Comparison of ENCODE assay signal across 15 cellular contexts in the genomic region with DNA sequence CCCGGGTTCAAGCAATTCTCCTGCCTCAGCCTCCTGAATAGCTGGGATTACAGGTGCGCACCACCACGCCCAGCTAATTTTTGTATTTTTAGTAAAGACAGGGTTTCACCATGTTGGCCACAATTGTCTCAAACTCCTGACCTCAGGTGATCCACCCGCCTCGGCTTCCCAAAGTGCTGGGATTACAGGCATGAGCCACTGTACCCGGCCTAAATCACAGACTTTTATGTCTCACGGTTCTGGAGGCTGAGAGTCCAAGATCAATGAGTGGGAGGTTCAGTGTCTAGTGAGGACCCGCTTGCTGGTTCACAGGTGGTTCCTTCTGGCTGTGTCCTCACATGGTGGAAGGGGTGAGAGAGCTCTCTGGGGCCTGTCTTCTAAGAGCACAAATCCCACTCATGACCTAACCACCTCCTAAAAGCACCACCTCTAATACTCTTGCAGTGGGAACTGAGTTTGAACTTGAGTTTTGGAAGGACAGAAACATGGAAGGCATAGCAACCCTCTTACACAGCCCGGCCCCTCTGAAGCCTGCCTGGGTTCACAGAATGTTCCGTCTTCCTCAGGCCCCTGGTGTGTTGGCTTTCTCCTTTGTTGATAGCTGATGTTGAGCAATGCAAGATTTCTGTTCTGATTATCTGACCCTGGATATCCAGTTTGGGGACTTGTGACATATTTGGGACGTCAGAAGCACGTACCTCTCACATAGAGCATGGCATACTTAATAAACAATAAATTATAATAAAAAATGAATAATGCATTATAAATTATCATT. TPM values are rescaled to one million over a fixed set of nuclear protein-coding genes. Genes with fewer than 3 reads are reported as not detected.
DNase-seq lines count a peak whose midpoint lies in the region; ATAC-seq and TF ChIP-seq lines count a peak whose summit lies in the region.
"Had no signal": no experiment of that assay in that cellular context is flagged by ENCODE, and none has a peak within 500 bp of the region (broad histone marks: within the 10 kb centered on the region; RNA-seq: fewer than 3 reads in every experiment).

No MANE protein-coding gene starts in this region.

- no peaks in the 10 kb centered on the region for H3F3A ChIP-seq in PC-3 (ENCODE audit: low read length, unreplicated experiment)

- H3K27ac ChIP-seq in BLaER1 (peak overlapping the region; percentile 58; the same call in 1 of the 2 replicates), PC-3 (ENCODE audit: low read length) (no peak overlapping the region)
- H3K27ac ChIP-seq: right lobe of liver, RWPE1 had no signal

- H3K4me2 ChIP-seq in BLaER1 = no peak overlapping the region
- no peak overlapping the region for H3K4me2 ChIP-seq in PC-3 (ENCODE audit: low read length)
- H3K4me2 ChIP-seq: BLaER1 treated with 17β-estradiol and CSF1 and Interleukin-3, amounts not matched to agents 10 nM and 100 nM had no signal

- H3K9me2 ChIP-seq in PC-3 (replicated peaks; ENCODE audit: low read length) = no peaks in the 10 kb centered on the region

- DNase-seq in GM12865 (ENCODE audit: low read depth) (peak; percentile 23), activated B cell treated with CpG ODN at 0.5 μM for 24 hours (peak; percentile 14), left lobe of liver (ENCODE audit: low spot score) (peak; percentile 35), kidney glomerular epithelial cell (lab: John Stamatoyannopoulos, UW) (no peak), PC-3 (no peak)
- DNase-seq: NCI-H446 had no signal

- H3K79me2 ChIP-seq in PC-3 (ENCODE audit: low read length) = peaks cover 28% of the 10 kb centered on the region

- peaks cover 33% of the 10 kb centered on the region for H3K4me1 ChIP-seq in BLaER1
- H3K4me1 ChIP-seq in PC-3 (ENCODE audit: insufficient read depth, low read length) = 0 out of 2 replicates have a peak, but pooled peaks cover 4% of the 10 kb centered on the region

- CTCF ChIA-PET in activated B cell treated with CpG ODN at 0.5 μM for 24 hours (lab: Charles Lee) (no interaction called here), PC-3 (lab: Charles Lee) (no interaction called here)

- H4K20me1 ChIP-seq in BLaER1 = peaks cover 27% of the 10 kb centered on the region
- peaks cover 10% of the 10 kb centered on the region; the same call in 1 of the 2 replicates for H4K20me1 ChIP-seq in PC-3 (ENCODE audit: low read length)

- intact Hi-C loops in activated B cell treated with CpG ODN at 0.5 μM for 24 hours (cut with micrococcal nuclease) (loop anchor here (2.0 to 5.0 kb wide), 6 partner anchors 53 to 1107 kb away; a partner anchor contains a TSS), PC-3 (cut with micrococcal nuclease) (no loop called here)

- H3K4me3 Mint-ChIP-seq in activated B cell treated with CpG ODN at 0.5 μM for 24 hours = peak overlapping the region; percentile 12

- H3K9me3 Mint-ChIP-seq in activated B cell treated with CpG ODN at 0.5 μM for 24 hours = no peaks in the 10 kb centered on the region
- H3K9me3 Mint-ChIP-seq: activated naive CD4-positive, alpha-beta T cell treated with anti-CD3 and anti-CD28 coated beads, Interleukin-2, amount 50 U/mL, for 72 hours had no signal

- H3K9me3 ChIP-seq in BLaER1 (no peaks in the 10 kb centered on the region), PC-3 (ENCODE audit: low read length) (no peaks in the 10 kb centered on the region)
- H3K9me3 ChIP-seq: BLaER1 treated with 17β-estradiol and CSF1 and Interleukin-3, amounts not matched to agents 10 nM and 100 nM; right lobe of liver had no signal

- peaks cover 24% of the 10 kb centered on the region for H3K36me3 Mint-ChIP-seq in activated B cell treated with CpG ODN at 0.5 μM for 24 hours (ENCODE audit: low read depth)

- H3K27me3 Mint-ChIP-seq in activated B cell treated with CpG ODN at 0.5 μM for 24 hours = no peaks in the 10 kb centered on the region

- no peak overlapping the region for H3K9ac ChIP-seq in BLaER1
- no peak overlapping the region for H3K9ac ChIP-seq in PC-3 (ENCODE audit: low read length)
- H3K9ac ChIP-seq: BLaER1 treated with 17β-estradiol and CSF1 and Interleukin-3, amounts not matched to agents 10 nM and 100 nM had no signal

- peaks cover 14% of the 10 kb centered on the region for H3K36me3 ChIP-seq in BLaER1
- peaks cover 7% of the 10 kb centered on the region; the same call in 1 of the 2 replicates for H3K36me3 ChIP-seq in PC-3 (ENCODE audit: low read depth, low read length)

- BruUV-seq in PC-3 (replicated peaks; lab: Mats Ljungman, UMichigan) = no TSS peak

- no peaks in the 10 kb centered on the region for H3K27me3 ChIP-seq in BLaER1
- H3K27me3 ChIP-seq in PC-3 (ENCODE audit: low read length) = no peaks in the 10 kb centered on the region
- H3K27me3 ChIP-seq: BLaER1 treated with 17β-estradiol and CSF1 and Interleukin-3, amounts not matched to agents 10 nM and 100 nM; right lobe of liver had no signal

- POLR2A ChIA-PET in activated B cell treated with CpG ODN at 0.5 μM for 24 hours (lab: Charles Lee) (no interaction called here), PC-3 (lab: Charles Lee; ENCODE audit: unreplicated experiment) (no interaction called here)

- H3K27ac Mint-ChIP-seq in activated B cell treated with CpG ODN at 0.5 μM for 24 hours = peak overlapping the region; percentile 83

- TF ChIP-seq CTCF in GM12865 (IDR thresholded peaks at IDR 0.05; ENCODE audit: insufficient read depth, low read depth, low read length, missing control alignments) (no peak), activated B cell treated with CpG ODN at 0.5 μM for 24 hours (IDR thresholded peaks at IDR 0.05) (no peak), PC-3 (conservative IDR thresholded peaks at IDR 0.05; ENCODE audit: low read depth, low read length) (no peak)

- ATAC-seq in activated B cell treated with CpG ODN at 0.5 μM for 24 hours (ENCODE audit: low read depth) = no peak
- no peak for ATAC-seq in left lobe of liver
- no peak for ATAC-seq in PC-3
- no peak for ATAC-seq in HG03432 (IDR thresholded peaks at IDR 0.05; ENCODE audit: unreplicated experiment)
- no peak for ATAC-seq in HG02884 (IDR thresholded peaks at IDR 0.05; ENCODE audit: unreplicated experiment)
- ATAC-seq: activated naive CD4-positive, alpha-beta T cell treated with anti-CD3 and anti-CD28 coated beads, Interleukin-2, amount 50 U/mL, for 72 hours; right lobe of liver had no signal

- no peak overlapping the region for H2AFZ ChIP-seq in PC-3 (ENCODE audit: low read length)

- no peak overlapping the region for H3K4me3 ChIP-seq in BLaER1
- H3K4me3 ChIP-seq in GM12865 (ENCODE audit: low read depth, low read length) = no peak overlapping the region
- no peak overlapping the region for H3K4me3 ChIP-seq in PC-3 (ENCODE audit: low read length)
- H3K4me3 ChIP-seq: BLaER1 treated with 17β-estradiol and CSF1 and Interleukin-3, amounts not matched to agents 10 nM and 100 nM; right lobe of liver had no signal

- peaks cover 49% of the 10 kb centered on the region for H3K4me1 Mint-ChIP-seq in activated B cell treated with CpG ODN at 0.5 μM for 24 hours

RNA-seq across cellular contexts. Expression of a gene that starts 1.9 kb away (rescaled TPM):
- total RNA-seq in activated B cell treated with CpG ODN at 0.5 μM for 24 hours = 75.7 and 84.7 TPM in 2 replicates
- total RNA-seq in left lobe of liver = 35.6 TPM
- total RNA-seq in PC-3 (2014; rRNA removed) = 36.8 and 41.5 TPM in 2 replicates

RNA-seq across cellular contexts. Expression of a gene that starts 25.3 kb away (rescaled TPM):
- 0.44 and 0.69 TPM in 2 replicates for total RNA-seq in activated B cell treated with CpG ODN at 0.5 μM for 24 hours
- total RNA-seq in left lobe of liver = not detected
- total RNA-seq in PC-3 (2014; rRNA removed) = not detected in 2 replicates
- total RNA-seq: fibroblast of lung, MCF 10A had no signal

RNA-seq across cellular contexts. Expression of a gene that starts 52.6 kb away (rescaled TPM):
- total RNA-seq in activated B cell treated with CpG ODN at 0.5 μM for 24 hours (315 and 332 TPM in 2 replicates), left lobe of liver (0.48 TPM), PC-3 (2014; rRNA removed) (not detected in 2 replicates)
- total RNA-seq: fibroblast of lung, MCF 10A had no signal

Comparison
In these comparisons a context has a peak if more than half of its experiments do, and no peak if none do; other contexts are left out.
1. DNase-seq: peak in GM12865 (single experiment), activated B cell treated with CpG ODN at 0.5 μM for 24 hours (single experiment) and left lobe of liver (single experiment); none in kidney glomerular epithelial cell (single experiment) and PC-3 (single experiment).
2. RNA of a gene that starts 52.6 kb away (total RNA-seq): 315 to 332 TPM in activated B cell treated with CpG ODN at 0.5 μM for 24 hours; 0.48 TPM in left lobe of liver (single experiment) and not detected in PC-3; every median in the first group is over 100 times any median in the second.